Comparison of ENCODE assay signal across 11 cellular contexts in the genomic region with DNA sequence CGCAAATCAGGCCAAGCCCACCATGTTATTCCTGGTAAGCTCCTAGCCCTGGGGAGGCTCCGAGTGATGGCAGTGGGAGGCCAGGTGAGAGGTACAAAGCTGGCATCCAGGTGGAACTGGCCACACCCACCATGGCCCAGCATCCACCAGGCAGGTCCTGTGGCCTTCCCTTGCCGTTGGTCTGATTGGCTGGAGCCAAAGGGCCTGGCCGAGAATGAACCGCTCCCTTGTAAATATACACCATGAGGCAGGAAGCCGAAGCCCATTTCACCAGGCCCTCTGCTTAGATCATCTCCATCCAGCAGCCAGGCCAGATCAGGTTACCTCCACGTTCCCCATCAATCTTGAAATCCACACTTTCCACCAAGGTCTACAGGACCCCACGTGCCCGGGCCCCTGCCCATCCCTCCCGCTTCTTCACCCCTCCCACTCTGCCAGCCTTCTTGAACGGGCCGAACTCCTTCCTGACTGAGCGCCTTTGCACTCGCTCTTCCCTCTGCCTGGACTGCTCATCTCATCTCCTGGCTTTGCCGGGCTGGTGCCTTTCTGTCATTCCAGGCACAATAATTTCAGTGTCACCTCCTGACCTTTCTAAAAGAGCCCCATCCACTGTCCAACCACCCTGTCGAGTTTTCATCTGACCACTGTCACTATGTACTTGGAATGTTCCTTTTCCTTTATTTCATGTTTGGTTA. TPM values are rescaled to one million over a fixed set of nuclear protein-coding genes. Genes with fewer than 3 reads are reported as not detected.
DNase-seq lines count a peak whose midpoint lies in the region; ATAC-seq and TF ChIP-seq lines count a peak whose summit lies in the region.
"Had no signal": no experiment of that assay in that cellular context is flagged by ENCODE, and none has a peak within 500 bp of the region (broad histone marks: within the 10 kb centered on the region; RNA-seq: fewer than 3 reads in every experiment).

No MANE protein-coding gene starts in this region.

- no peak overlapping the region for H3K4me3 ChIP-seq in H7 (ENCODE audit: insufficient read depth, low read depth, low read length)
- no peak overlapping the region for H3K4me3 ChIP-seq in esophagus muscularis mucosa
- H3K4me3 ChIP-seq: right lobe of liver had no signal

- no peaks in the 10 kb centered on the region for H3K27me3 Mint-ChIP-seq in WTC11 (ENCODE audit: low read depth)

- no peaks in the 10 kb centered on the region for H3K9me3 ChIP-seq in esophagus muscularis mucosa
- H3K9me3 ChIP-seq: right lobe of liver had no signal

- no peaks in the 10 kb centered on the region for H3K9me3 Mint-ChIP-seq in WTC11

- TF ChIP-seq CTCF in WTC11 (IDR thresholded peaks at IDR 0.05) (no peak), esophagus muscularis mucosa (IDR thresholded peaks at IDR 0.05) (no peak), GM20000 (IDR thresholded peaks at IDR 0.05; ENCODE audit: extremely low read depth, missing control alignments) (no peak)

- peaks cover 19% of the 10 kb centered on the region for H3K36me3 Mint-ChIP-seq in WTC11

- no peak for TF ChIP-seq POLR2A in esophagus muscularis mucosa (IDR thresholded peaks at IDR 0.05; ENCODE audit: low read depth)

- H3K4me1 ChIP-seq in esophagus muscularis mucosa: peaks cover 13 to 21% (median 20%) of the 10 kb centered on the region in 4 donors

- H3K4me3 Mint-ChIP-seq in WTC11: no peak overlapping the region

- H3K27me3 ChIP-seq in H7 (ENCODE audit: control insufficient read depth, insufficient read depth, low read length): no peaks in the 10 kb centered on the region
- no peaks in the 10 kb centered on the region for H3K27me3 ChIP-seq in esophagus muscularis mucosa
- H3K27me3 ChIP-seq: right lobe of liver had no signal

- no peak for TF ChIP-seq EP300 in esophagus muscularis mucosa (IDR thresholded peaks at IDR 0.05)

- 70% methylated on average over 14 of the region's 16 CpGs for WGBS in esophagus muscularis mucosa

- POLR2A ChIA-PET in WTC11 (lab: Charles Lee): interaction anchor here (0.6 kb wide), 1 partner anchor 117 kb away, joined by 5 read pairs; no protein-coding TSS in a partner anchor

- CTCF ChIA-PET in WTC11 (lab: Charles Lee): interaction anchor here (1.1 kb wide), 1 partner anchor 279 kb away, joined by 4 read pairs; no protein-coding TSS in a partner anchor

- H3K36me3 ChIP-seq in H7 (replicated peaks; ENCODE audit: control insufficient read depth, insufficient read depth, low read length) (peaks cover 15% of the 10 kb centered on the region), esophagus muscularis mucosa (no peaks in the 10 kb centered on the region)
- H3K36me3 ChIP-seq: right lobe of liver had no signal

- H3K27ac Mint-ChIP-seq in WTC11: peak overlapping the region; percentile 49; the same call in 1 of the 2 replicates

- peak; percentile 39 for DNase-seq in DMS153 treated with DMSO at 0.1 percent for 48 hours (lab: John Stamatoyannopoulos, UW; ENCODE audit: unreplicated experiment)
- DNase-seq in H7: peak; percentile 74
- peak; percentile 34 for DNase-seq in WTC11 (ENCODE audit: low spot score)
- peak; percentile 76 for DNase-seq in iPS-NIHi11 (ENCODE audit: low spot score)
- DNase-seq in GM19238 (ENCODE audit: insufficient read length, low spot score): no peak
- DNase-seq in esophagus muscularis mucosa (ENCODE audit: extremely low spot score): no peak
- no peak for DNase-seq in GM20000 (ENCODE audit: low spot score)
- DNase-seq in ureter (ENCODE audit: low spot score): no peak
- DNase-seq: aorta, NCI-H526 treated with DMSO at 0.1 percent for 48 hours had no signal

- intact Hi-C loops in esophagus muscularis mucosa (cut with DNase I): loop anchor here (10.0 kb wide), 1 partner anchor 175 kb away; no protein-coding TSS in a partner anchor

- H3K27ac ChIP-seq in esophagus muscularis mucosa (replicated peaks in 1 of 4): no peak overlapping the region
- H3K27ac ChIP-seq: right lobe of liver had no signal

- peak; percentile 66 for ATAC-seq in WTC11

- H3K4me1 Mint-ChIP-seq in WTC11: peaks cover 32% of the 10 kb centered on the region

TF ChIP-seq in WTC11, 78 proteins besides CTCF, POLR2A, EP300 and RAD21 (continues in another document):
- TF ChIP-seq EMX1 (CRISPR knock-in tag; IDR thresholded peaks at IDR 0.05) (peak; percentile 67; the same call in 1 of the 2 replicates), PRRX2 (CRISPR knock-in tag; IDR thresholded peaks at IDR 0.05) (peak; percentile 6)
- TF ChIP-seq, protein P1, sequence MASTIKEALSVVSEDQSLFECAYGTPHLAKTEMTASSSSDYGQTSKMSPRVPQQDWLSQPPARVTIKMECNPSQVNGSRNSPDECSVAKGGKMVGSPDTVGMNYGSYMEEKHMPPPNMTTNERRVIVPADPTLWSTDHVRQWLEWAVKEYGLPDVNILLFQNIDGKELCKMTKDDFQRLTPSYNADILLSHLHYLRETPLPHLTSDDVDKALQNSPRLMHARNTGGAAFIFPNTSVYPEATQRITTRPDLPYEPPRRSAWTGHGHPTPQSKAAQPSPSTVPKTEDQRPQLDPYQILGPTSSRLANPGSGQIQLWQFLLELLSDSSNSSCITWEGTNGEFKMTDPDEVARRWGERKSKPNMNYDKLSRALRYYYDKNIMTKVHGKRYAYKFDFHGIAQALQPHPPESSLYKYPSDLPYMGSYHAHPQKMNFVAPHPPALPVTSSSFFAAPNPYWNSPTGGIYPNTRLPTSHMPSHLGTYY (CRISPR knock-in tag; IDR thresholded peaks at IDR 0.05): peak; percentile 70; the same call in 1 of the 2 replicates
- TF ChIP-seq, protein P2, sequence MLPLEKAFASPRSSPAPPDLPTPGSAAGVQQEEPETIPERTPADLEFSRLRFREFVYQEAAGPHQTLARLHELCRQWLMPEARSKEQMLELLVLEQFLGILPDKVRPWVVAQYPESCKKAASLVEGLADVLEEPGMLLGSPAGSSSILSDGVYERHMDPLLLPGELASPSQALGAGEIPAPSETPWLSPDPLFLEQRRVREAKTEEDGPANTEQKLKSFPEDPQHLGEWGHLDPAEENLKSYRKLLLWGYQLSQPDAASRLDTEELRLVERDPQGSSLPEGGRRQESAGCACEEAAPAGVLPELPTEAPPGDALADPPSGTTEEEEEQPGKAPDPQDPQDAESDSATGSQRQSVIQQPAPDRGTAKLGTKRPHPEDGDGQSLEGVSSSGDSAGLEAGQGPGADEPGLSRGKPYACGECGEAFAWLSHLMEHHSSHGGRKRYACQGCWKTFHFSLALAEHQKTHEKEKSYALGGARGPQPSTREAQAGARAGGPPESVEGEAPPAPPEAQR (CRISPR knock-in tag; IDR thresholded peaks at IDR 0.05): no peak
- TF ChIP-seq, protein P3, sequence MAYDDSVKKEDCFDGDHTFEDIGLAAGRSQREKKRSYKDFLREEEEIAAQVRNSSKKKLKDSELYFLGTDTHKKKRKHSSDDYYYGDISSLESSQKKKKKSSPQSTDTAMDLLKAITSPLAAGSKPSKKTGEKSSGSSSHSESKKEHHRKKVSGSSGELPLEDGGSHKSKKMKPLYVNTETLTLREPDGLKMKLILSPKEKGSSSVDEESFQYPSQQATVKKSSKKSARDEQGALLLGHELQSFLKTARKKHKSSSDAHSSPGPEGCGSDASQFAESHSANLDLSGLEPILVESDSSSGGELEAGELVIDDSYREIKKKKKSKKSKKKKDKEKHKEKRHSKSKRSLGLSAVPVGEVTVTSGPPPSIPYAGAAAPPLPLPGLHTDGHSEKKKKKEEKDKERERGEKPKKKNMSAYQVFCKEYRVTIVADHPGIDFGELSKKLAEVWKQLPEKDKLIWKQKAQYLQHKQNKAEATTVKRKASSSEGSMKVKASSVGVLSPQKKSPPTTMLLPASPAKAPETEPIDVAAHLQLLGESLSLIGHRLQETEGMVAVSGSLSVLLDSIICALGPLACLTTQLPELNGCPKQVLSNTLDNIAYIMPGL (CRISPR knock-in tag; IDR thresholded peaks at IDR 0.05): no peak
- TF ChIP-seq, protein P4, sequence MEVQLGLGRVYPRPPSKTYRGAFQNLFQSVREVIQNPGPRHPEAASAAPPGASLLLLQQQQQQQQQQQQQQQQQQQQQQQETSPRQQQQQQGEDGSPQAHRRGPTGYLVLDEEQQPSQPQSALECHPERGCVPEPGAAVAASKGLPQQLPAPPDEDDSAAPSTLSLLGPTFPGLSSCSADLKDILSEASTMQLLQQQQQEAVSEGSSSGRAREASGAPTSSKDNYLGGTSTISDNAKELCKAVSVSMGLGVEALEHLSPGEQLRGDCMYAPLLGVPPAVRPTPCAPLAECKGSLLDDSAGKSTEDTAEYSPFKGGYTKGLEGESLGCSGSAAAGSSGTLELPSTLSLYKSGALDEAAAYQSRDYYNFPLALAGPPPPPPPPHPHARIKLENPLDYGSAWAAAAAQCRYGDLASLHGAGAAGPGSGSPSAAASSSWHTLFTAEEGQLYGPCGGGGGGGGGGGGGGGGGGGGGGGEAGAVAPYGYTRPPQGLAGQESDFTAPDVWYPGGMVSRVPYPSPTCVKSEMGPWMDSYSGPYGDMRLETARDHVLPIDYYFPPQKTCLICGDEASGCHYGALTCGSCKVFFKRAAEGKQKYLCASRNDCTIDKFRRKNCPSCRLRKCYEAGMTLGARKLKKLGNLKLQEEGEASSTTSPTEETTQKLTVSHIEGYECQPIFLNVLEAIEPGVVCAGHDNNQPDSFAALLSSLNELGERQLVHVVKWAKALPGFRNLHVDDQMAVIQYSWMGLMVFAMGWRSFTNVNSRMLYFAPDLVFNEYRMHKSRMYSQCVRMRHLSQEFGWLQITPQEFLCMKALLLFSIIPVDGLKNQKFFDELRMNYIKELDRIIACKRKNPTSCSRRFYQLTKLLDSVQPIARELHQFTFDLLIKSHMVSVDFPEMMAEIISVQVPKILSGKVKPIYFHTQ (CRISPR knock-in tag; IDR thresholded peaks at IDR 0.05): 0 out of 2 replicates have a peak, but pooled peaks have one; percentile 2

RNA-seq across cellular contexts. Expression of a gene that starts 5.8 kb away (rescaled TPM):
- total RNA-seq in H7 (2014; rRNA removed; shearing (Covaris generic)): 16.3 and 16.4 TPM in 2 replicates
- total RNA-seq in WTC11 (2021) (62.3 to 67.1 TPM (median 62.5 TPM) in 3 replicates), esophagus muscularis mucosa (10 to 100 TPM in 1 of 4 donors, 1 to 10 TPM in 3; 3.8 to 11.1 (median 6.1) TPM), ureter (6.9 TPM)

RNA-seq across cellular contexts. Expression of a gene that starts 18.9 kb away (rescaled TPM):
- total RNA-seq in H7 (2014; rRNA removed; shearing (Covaris generic)): not detected in 2 replicates
- total RNA-seq in WTC11 (2021): not detected in 3 replicates
- not detected for total RNA-seq in esophagus muscularis mucosa
- total RNA-seq in ureter: not detected
- total RNA-seq: aorta, right lobe of liver had no signal

RNA-seq across cellular contexts. Expression of a gene that starts 23.2 kb away (rescaled TPM):
- not detected in 2 replicates for total RNA-seq in H7 (2014; rRNA removed; shearing (Covaris generic))
- not detected in 3 replicates for total RNA-seq in WTC11 (2021)
- not detected for total RNA-seq in esophagus muscularis mucosa
- not detected for total RNA-seq in ureter
- total RNA-seq: aorta, right lobe of liver had no signal

RNA-seq across cellular contexts. Expression of a gene that starts 26.0 kb away (rescaled TPM):
- not detected in 2 replicates for total RNA-seq in H7 (2014; rRNA removed; shearing (Covaris generic))
- total RNA-seq in WTC11 (2021) (not detected in 3 replicates), esophagus muscularis mucosa (not detected), ureter (not detected)
- total RNA-seq: aorta, right lobe of liver had no signal

RNA-seq across cellular contexts. Expression of a gene that starts 30.9 kb away (rescaled TPM):
- total RNA-seq in H7 (2014; rRNA removed; shearing (Covaris generic)): not detected in 2 replicates
- total RNA-seq in WTC11 (2021) (0.48 TPM in 1 of 3 replicates, not detected in the others), esophagus muscularis mucosa (not detected), ureter (not detected)
- total RNA-seq: aorta, right lobe of liver had no signal

Comparison
In these comparisons a context has a peak if more than half of its experiments do, and no peak if none do; other contexts are left out.
1. DNase-seq: peak in DMS153 treated with DMSO at 0.1 percent for 48 hours (single experiment), H7 (single experiment), WTC11 (single experiment) and iPS-NIHi11 (single experiment); none in GM19238 (single experiment), esophagus muscularis mucosa (single experiment), GM20000 (single experiment) and ureter (single experiment).